Comparison of ENCODE assay signal across 13 cellular contexts in genomic region chr3:129429597-129429996, GRCh38. TPM values are rescaled to one million over a fixed set of nuclear protein-coding genes. Genes with fewer than 3 reads are reported as not detected.
DNase-seq lines count a peak whose midpoint lies in the region; ATAC-seq and TF ChIP-seq lines count a peak whose summit lies in the region.
"Had no signal": no experiment of that assay in that cellular context is flagged by ENCODE, and none has a peak within 500 bp of the region (broad histone marks: within the 10 kb centered on the region; RNA-seq: fewer than 3 reads in every experiment).

No MANE protein-coding gene starts in this region.

- POLR2A ChIA-PET in OCI-LY7 (lab: Charles Lee) = interaction anchor here (0.7 to 6.8 kb wide), 2 partner anchors 11 to 20 kb away, joined by 5 to 54 read pairs; partner anchors contain the start of genes IFT122 and MBD4

- peaks cover 4% of the 10 kb centered on the region; the same call in 1 of the 2 replicates for H3K9me3 ChIP-seq in OCI-LY7 (ENCODE audit: low read length)
- H3K9me3 ChIP-seq: adrenal gland, ovary had no signal

- no TSS peak for BruUV-seq in OCI-LY7 (replicated peaks; lab: Mats Ljungman, UMichigan)

- no peaks in the 10 kb centered on the region for H3K9me3 Mint-ChIP-seq in stimulated activated naive CD8-positive, alpha-beta T cell treated with anti-CD3 and anti-CD28 coated beads, Interleukin-15, Interleukin-2, amounts not matched to agents 100 ng/mL and 50 ng/mL, for 24 hours
- H3K9me3 Mint-ChIP-seq in type B pancreatic cell = no peaks in the 10 kb centered on the region

- peaks cover 10% of the 10 kb centered on the region for H3K79me2 ChIP-seq in OCI-LY7 (ENCODE audit: insufficient read depth, low read depth, low read length)

- TF ChIP-seq POLR2A in erythroblast (IDR thresholded peaks at IDR 0.05; ENCODE audit: low read length) = peak; percentile 67

- intact Hi-C loops in OCI-LY7 (cut with micrococcal nuclease; ENCODE audit: unreplicated experiment) = no loop called here

- no peak overlapping the region for H2AFZ ChIP-seq in OCI-LY7 (ENCODE audit: low read length)

- no peak overlapping the region for H3K4me2 ChIP-seq in OCI-LY7 (ENCODE audit: low read length)

- H3K4me1 ChIP-seq in OCI-LY7 (ENCODE audit: insufficient read depth, low read length, poor library complexity, severe bottlenecking) = peaks cover 32% of the 10 kb centered on the region

- peak overlapping the region; percentile 16 for H3K27ac ChIP-seq in OCI-LY7 (ENCODE audit: low read depth, low read length, poor library complexity, severe bottlenecking)

- H3K4me3 ChIP-seq in OCI-LY7 (ENCODE audit: low read depth, low read length, poor library complexity, severe bottlenecking) = no peak overlapping the region

- no peaks in the 10 kb centered on the region for H3K27me3 Mint-ChIP-seq in stimulated activated naive CD8-positive, alpha-beta T cell treated with anti-CD3 and anti-CD28 coated beads, Interleukin-15, Interleukin-2, amounts not matched to agents 100 ng/mL and 50 ng/mL, for 24 hours
- peaks cover 12% of the 10 kb centered on the region for H3K27me3 Mint-ChIP-seq in type B pancreatic cell

- no peak for ATAC-seq in stimulated activated naive CD8-positive, alpha-beta T cell treated with anti-CD3 and anti-CD28 coated beads, Interleukin-15, Interleukin-2, amounts not matched to agents 100 U/mL and 50 U/mL, for 24 hours
- ATAC-seq in HG02938 (IDR thresholded peaks at IDR 0.05; ENCODE audit: unreplicated experiment) (no peak), GM21515 (IDR thresholded peaks at IDR 0.05; ENCODE audit: unreplicated experiment) (no peak)

- H3K4me1 Mint-ChIP-seq in stimulated activated naive CD8-positive, alpha-beta T cell treated with anti-CD3 and anti-CD28 coated beads, Interleukin-15, Interleukin-2, amounts not matched to agents 100 ng/mL and 50 ng/mL, for 24 hours (ENCODE audit: low read depth) = peaks cover 50% of the 10 kb centered on the region
- H3K4me1 Mint-ChIP-seq in type B pancreatic cell (ENCODE audit: unreplicated experiment) = peaks cover 25% of the 10 kb centered on the region

- H3K27ac Mint-ChIP-seq in stimulated activated naive CD8-positive, alpha-beta T cell treated with anti-CD3 and anti-CD28 coated beads, Interleukin-15, Interleukin-2, amounts not matched to agents 100 ng/mL and 50 ng/mL, for 24 hours = peak overlapping the region; percentile 86
- peak overlapping the region; percentile 88 for H3K27ac Mint-ChIP-seq in type B pancreatic cell

- TF ChIP-seq CTCF in OCI-LY7 (conservative IDR thresholded peaks at IDR 0.05; ENCODE audit: low read length) (no peak), type B pancreatic cell (conservative IDR thresholded peaks at IDR 0.05) (no peak)

- peak overlapping the region; percentile 74 for H3K4me3 Mint-ChIP-seq in stimulated activated naive CD8-positive, alpha-beta T cell treated with anti-CD3 and anti-CD28 coated beads, Interleukin-15, Interleukin-2, amounts not matched to agents 100 ng/mL and 50 ng/mL, for 24 hours
- H3K4me3 Mint-ChIP-seq in type B pancreatic cell = peak overlapping the region; percentile 93

- DNase-seq in stimulated activated naive CD8-positive, alpha-beta T cell treated with anti-CD3 and anti-CD28 coated beads, Interleukin-15, Interleukin-2, amounts not matched to agents 100 U/mL and 50 U/mL, for 24 hours = no peak
- no peak for DNase-seq in OCI-LY7 (ENCODE audit: low spot score)
- no peak for DNase-seq in erythroblast (lab: John Stamatoyannopoulos, UW)
- DNase-seq in type B pancreatic cell (ENCODE audit: extremely low spot score, unreplicated experiment) = no peak
- DNase-seq in GF-D8 (lab: John Stamatoyannopoulos, UW) = no peak
- DNase-seq: activated CD8-positive, alpha-beta memory T cell treated with anti-CD3 and anti-CD28 coated beads, Interleukin-2, amount 50 U/mL, for 4 hours; Kasumi-1; NCI-H446 treated with DMSO at 0.1 percent for 48 hours; ovary had no signal

- H3K36me3 Mint-ChIP-seq in stimulated activated naive CD8-positive, alpha-beta T cell treated with anti-CD3 and anti-CD28 coated beads, Interleukin-15, Interleukin-2, amounts not matched to agents 100 ng/mL and 50 ng/mL, for 24 hours (ENCODE audit: low read depth) = peaks cover 49% of the 10 kb centered on the region
- H3K36me3 Mint-ChIP-seq in type B pancreatic cell = peaks cover 13% of the 10 kb centered on the region

- CTCF ChIA-PET in OCI-LY7 (lab: Charles Lee; ENCODE audit: unreplicated experiment) = no interaction called here

- H3K36me3 ChIP-seq in OCI-LY7 (ENCODE audit: insufficient read depth, low read length) = peaks cover 76% of the 10 kb centered on the region
- H3K36me3 ChIP-seq: ovary had no signal

- no peaks in the 10 kb centered on the region for H4K20me1 ChIP-seq in OCI-LY7 (ENCODE audit: insufficient read depth, low read length)

- no peaks in the 10 kb centered on the region for H3K9me2 ChIP-seq in OCI-LY7 (ENCODE audit: insufficient read depth, low read length)

RNA-seq across cellular contexts. Expression of gene EFCAB12, which starts 1.2 kb away (rescaled TPM):
- total RNA-seq in OCI-LY7 (2014; rRNA removed; shearing (Covaris generic)) = 0.36 and 1.1 TPM in 2 replicates
- total RNA-seq in OCI-LY7 (2022) = 2.5 and 2.6 TPM in 2 replicates
- total RNA-seq in type B pancreatic cell (ENCODE audit: low replicate concordance) = 1.2 and 6.0 TPM in 2 replicates

RNA-seq across cellular contexts. Expression of gene MBD4, which starts 10.2 kb away (rescaled TPM):
- 42.4 and 46.3 TPM in 2 replicates for total RNA-seq in OCI-LY7 (2014; rRNA removed; shearing (Covaris generic))
- total RNA-seq in OCI-LY7 (2022) (74.6 and 86.1 TPM in 2 replicates), type B pancreatic cell (ENCODE audit: low replicate concordance) (22.6 and 28.6 TPM in 2 replicates)

RNA-seq across cellular contexts. Expression of gene IFT122, which starts 10.4 kb away (rescaled TPM):
- 21.6 and 25.8 TPM in 2 replicates for total RNA-seq in OCI-LY7 (2014; rRNA removed; shearing (Covaris generic))
- total RNA-seq in OCI-LY7 (2022) (37.0 and 48.1 TPM in 2 replicates), type B pancreatic cell (ENCODE audit: low replicate concordance) (16.9 and 41.6 TPM in 2 replicates)
